Comparison of ENCODE assay signal across 8 cellular contexts in the genomic region with DNA sequence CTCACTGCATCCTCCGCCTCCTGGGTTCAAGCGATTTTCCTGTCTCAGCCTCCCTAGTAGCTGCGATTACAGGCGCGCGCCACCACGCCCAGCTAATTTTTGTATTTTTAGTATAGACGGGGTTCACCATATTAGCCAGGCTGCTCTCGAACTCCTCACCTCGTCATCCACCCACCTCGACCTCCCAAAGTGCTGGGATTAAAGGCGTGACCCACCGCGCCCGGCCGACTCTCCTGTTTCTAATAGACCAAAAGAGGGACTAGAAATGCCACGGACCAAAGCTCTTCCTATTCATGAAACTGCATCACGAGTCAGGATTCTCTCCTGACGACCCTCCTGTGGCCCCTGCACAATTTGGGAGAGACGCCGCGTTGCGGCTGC. TPM values are rescaled to one million over a fixed set of nuclear protein-coding genes. Genes with fewer than 3 reads are reported as not detected.
A peak's percentile ranks its signal among the peaks of the same experiment; 100 is the strongest.
DNase-seq lines count a peak whose midpoint lies in the region; FAIRE-seq and TF ChIP-seq lines count a peak whose summit lies in the region.

No MANE protein-coding gene starts in this region.

- H4K5ac ChIP-seq in H1 (ENCODE audit: insufficient read length, low read depth, low read length): peak overlapping the region; percentile 57

- H3K4ac ChIP-seq in H1 (replicated peaks; ENCODE audit: insufficient read length, low read depth, low read length) (no peak overlapping the region), neuronal stem cell (ENCODE audit: low read length) (peak overlapping the region; percentile 89)

- H3K27me3 ChIP-seq in CD8-positive, alpha-beta memory T cell (ENCODE audit: insufficient read depth, low read length, poor library complexity, severe bottlenecking): no peaks in the 10 kb centered on the region
- H3K27me3 ChIP-seq in H1 (replicated peaks in 1 of 4; ENCODE audit: control insufficient read depth in 3 of 4, extremely low read depth in 1 of 4, insufficient read depth in 3 of 4, low read length in 3 of 4) (no peaks in the 10 kb centered on the region), neuronal stem cell (ENCODE audit: control insufficient read depth in 3 of 3, insufficient read depth in 3 of 3, low read depth in 1 of 3, low read length in 3 of 3) (no peaks in the 10 kb centered on the region)

- no peak for TF ChIP-seq RAD21 in H1 (IDR thresholded peaks at IDR 0.05 in 1 of 2, conservative IDR thresholded peaks at IDR 0.05 in 1 of 2; ENCODE audit: low read depth in 2 of 2, low read length in 2 of 2)

- TF ChIP-seq POLR2A in H1 (IDR thresholded peaks at IDR 0.05; ENCODE audit: control extremely low read depth in 1 of 2, low read depth in 2 of 2, low read length in 2 of 2): no peak

- H3K18ac ChIP-seq in H1 (ENCODE audit: extremely low read depth, low read length) (peak overlapping the region; percentile 14), neuronal stem cell (ENCODE audit: low read length) (peak overlapping the region; percentile 95)

- DNase-seq in CD8-positive, alpha-beta memory T cell: no peak
- DNase-seq in NCI-H774 (lab: John Stamatoyannopoulos, UW) (peak; percentile 56), H1 (ENCODE audit: low read depth in 1 of 2, low spot score in 2 of 2) (no peak), neuronal stem cell (ENCODE audit: low spot score) (no peak), glomerular visceral epithelial cell (ENCODE audit: extremely low spot score) (no peak), dedifferentiated amniotic fluid mesenchymal stem cell (ENCODE audit: extremely low spot score) (no peak)
- DNase-seq in activated CD8-positive, alpha-beta memory T cell treated with anti-CD3 and anti-CD28 coated beads, Interleukin-2, amount 50 U/mL, for 48 hours: no peak
- DNase-seq in stimulated activated CD8-positive, alpha-beta memory T cell treated with anti-CD3 and anti-CD28 coated beads, Interleukin-4, amount 100 ng/mL, for 48 hours: no peak

- H3K36me3 Mint-ChIP-seq in CD8-positive, alpha-beta memory T cell: peaks cover 8 to 21% (median 12%) of the 10 kb centered on the region in 3 donors

- H2AK5ac ChIP-seq in H1 (ENCODE audit: low read depth, low read length) (no peak overlapping the region), neuronal stem cell (ENCODE audit: low read depth, low read length) (no peak overlapping the region)

- no peaks in the 10 kb centered on the region for H3K23me2 ChIP-seq in H1 (ENCODE audit: low read depth, low read length)

- TF ChIP-seq CTCF in H1 (IDR thresholded peaks at IDR 0.05; ENCODE audit: control extremely low read depth in 1 of 3, insufficient read depth in 1 of 3, low read depth in 1 of 3, low read length in 3 of 3): no peak

- peak overlapping the region; percentile 57 for H3K56ac ChIP-seq in H1 (replicated peaks; ENCODE audit: insufficient read length, low read depth, low read length)

- H3K4me3 Mint-ChIP-seq in CD8-positive, alpha-beta memory T cell: peak overlapping the region; percentile 95 to 100 (median 98)

- H2BK20ac ChIP-seq in H1 (ENCODE audit: low read length): no peak overlapping the region

- H4K20me1 ChIP-seq in H1 (replicated peaks in 1 of 2; ENCODE audit: control insufficient read depth in 1 of 2, insufficient read depth in 2 of 2, low read length in 2 of 2): peaks cover 0 to 11% of the 10 kb centered on the region in 2 experiments

- peaks cover 0 to 43% of the 10 kb centered on the region in 2 experiments; a peak in 2 of 4 replicates for H3K79me2 ChIP-seq in H1 (ENCODE audit: control insufficient read depth in 1 of 2, insufficient read depth in 2 of 2, low read length in 2 of 2)

- H3K36me3 ChIP-seq in CD8-positive, alpha-beta memory T cell (ENCODE audit: insufficient read depth, low read length): peaks cover under 1% of the 10 kb centered on the region
- peaks cover 9 to 27% (median 16%) of the 10 kb centered on the region in 4 experiments for H3K36me3 ChIP-seq in H1 (ENCODE audit: control insufficient read depth in 2 of 4, insufficient read depth in 4 of 4, low read length in 3 of 4)
- H3K36me3 ChIP-seq in neuronal stem cell (replicated peaks in 1 of 2; ENCODE audit: control insufficient read depth in 2 of 2, insufficient read depth in 2 of 2, low read length in 2 of 2): peaks cover 22 to 70% of the 10 kb centered on the region in 2 donors

- no peak for FAIRE-seq in H1 (lab: Jason Lieb, UNC)

- H4K91ac ChIP-seq in H1 (replicated peaks; ENCODE audit: insufficient read length, low read length) (no peak overlapping the region), neuronal stem cell (ENCODE audit: low read depth, low read length, poor library complexity) (no peak overlapping the region)

- peak overlapping the region; percentile 91 for H3K4me3 ChIP-seq in CD8-positive, alpha-beta memory T cell (ENCODE audit: low read length)
- H3K4me3 ChIP-seq in H1 (ENCODE audit: extremely low read depth in 1 of 4, insufficient read depth in 2 of 4, low read depth in 3 of 4, low read length in 4 of 4) (peak overlapping the region; percentile 47 to 91 (median 75)), neuronal stem cell (ENCODE audit: low read length in 2 of 2) (peak overlapping the region; percentile 72 to 92)

- no peaks in the 10 kb centered on the region for H3K27me3 Mint-ChIP-seq in CD8-positive, alpha-beta memory T cell

- no peaks in the 10 kb centered on the region for H3K9me3 ChIP-seq in CD8-positive, alpha-beta memory T cell (ENCODE audit: low read length)
- no peaks in the 10 kb centered on the region for H3K9me3 ChIP-seq in H1 (ENCODE audit: insufficient read depth in 2 of 2, low read depth in 1 of 2, low read length in 1 of 2)
- H3K9me3 ChIP-seq in neuronal stem cell (replicated peaks in 1 of 2; ENCODE audit: control insufficient read depth in 2 of 2, insufficient read depth in 1 of 2, low read depth in 1 of 2, low read length in 2 of 2): peaks cover 4 to 46% of the 10 kb centered on the region in 2 donors

- H3K4me1 Mint-ChIP-seq in CD8-positive, alpha-beta memory T cell: peaks cover 32 to 53% (median 48%) of the 10 kb centered on the region in 3 donors

- H3K14ac ChIP-seq in H1 (ENCODE audit: insufficient read length) (no peak overlapping the region), neuronal stem cell (ENCODE audit: low read length) (peak overlapping the region; percentile 98)

- H3K79me1 ChIP-seq in H1 (ENCODE audit: low read depth, low read length) (peaks cover 6% of the 10 kb centered on the region), neuronal stem cell (ENCODE audit: low read depth, low read length) (peaks cover 4% of the 10 kb centered on the region)

- TF ChIP-seq EP300 in H1 (IDR thresholded peaks at IDR 0.05; ENCODE audit: borderline replicate concordance in 1 of 2, low read depth in 2 of 2, low read length in 2 of 2): no peak

- peak overlapping the region; percentile 43 to 83 for H3K4me2 ChIP-seq in H1 (ENCODE audit: insufficient read depth in 1 of 2, low read depth in 2 of 2, low read length in 2 of 2)
- peak overlapping the region; percentile 86 for H3K4me2 ChIP-seq in neuronal stem cell (ENCODE audit: insufficient read depth, low read length, poor library complexity, severe bottlenecking)

- CTCF ChIA-PET in CD8-positive, alpha-beta memory T cell (lab: Charles Lee): interaction anchor here (0.9 to 1.3 kb wide), 2 partner anchors 17 to 68 kb away, joined by 3 to 12 read pairs; partner anchors contain the start of gene ZNF100
- CTCF ChIA-PET in H1 (lab: Charles Lee; ENCODE audit: partially characterized antibody): interaction anchor here (0.6 to 1.4 kb wide), 5 partner anchors 8 to 997 kb away, joined by 3 to 4 read pairs (median 3); partner anchors contain the start of gene ZNF429

- no peak overlapping the region for H3K23ac ChIP-seq in H1 (ENCODE audit: insufficient read length)
- H3K23ac ChIP-seq in neuronal stem cell (ENCODE audit: low read depth, low read length, poor library complexity): peak overlapping the region; percentile 95

- H2BK120ac ChIP-seq in H1 (replicated peaks; ENCODE audit: low read depth, low read length) (no peak overlapping the region), neuronal stem cell (ENCODE audit: low read depth, low read length) (no peak overlapping the region)

- peaks cover 7% of the 10 kb centered on the region for H3K4me1 ChIP-seq in CD8-positive, alpha-beta memory T cell (ENCODE audit: insufficient read depth, low read length)
- H3K4me1 ChIP-seq in H1 (replicated peaks in 1 of 4; ENCODE audit: control insufficient read depth in 3 of 4, insufficient read depth in 4 of 4, low read length in 3 of 4) (no peaks in the 10 kb centered on the region), neuronal stem cell (ENCODE audit: control insufficient read depth in 2 of 2, insufficient read depth in 1 of 2, low read depth in 1 of 2, low read length in 2 of 2) (peaks cover 2 to 3% of the 10 kb centered on the region in 2 donors)

- peak overlapping the region; percentile 94 to 99 (median 98) for H3K27ac Mint-ChIP-seq in CD8-positive, alpha-beta memory T cell

- POLR2A ChIA-PET in CD8-positive, alpha-beta memory T cell (lab: Charles Lee): interaction anchor here (0.7 to 2.0 kb wide), 8 partner anchors 8 to 1924 kb away, joined by 4 to 32 read pairs (median 7); partner anchors contain the start of genes ZNF100, ZNF257, ZNF681 and ZNF708
- POLR2A ChIA-PET in H1 (lab: Charles Lee; ENCODE audit: partially characterized antibody): interaction anchor here (0.6 to 8.7 kb wide), 28 partner anchors 9 to 836 kb away, joined by 3 to 107 read pairs (median 4); partner anchors contain the start of genes ZNF100, ZNF429 and ZNF708

- H3K9ac ChIP-seq in H1 (replicated peaks in 1 of 4; ENCODE audit: extremely low read depth in 1 of 4, low read depth in 3 of 4, low read length in 3 of 4) (peak overlapping the region; percentile 79 to 98 (median 90)), neuronal stem cell (ENCODE audit: low read depth, low read length, poor library complexity) (peak overlapping the region; percentile 95)

- peaks cover 0 to 2% (median 0%) of the 10 kb centered on the region in 5 donors for H3K9me3 Mint-ChIP-seq in CD8-positive, alpha-beta memory T cell

- H2BK12ac ChIP-seq in H1 (ENCODE audit: low read depth, low read length) (no peak overlapping the region), neuronal stem cell (ENCODE audit: low read length) (no peak overlapping the region)

- H2BK15ac ChIP-seq in H1 (ENCODE audit: low read length) (no peak overlapping the region), neuronal stem cell (ENCODE audit: low read length) (no peak overlapping the region)

- WGBS in H1 (ENCODE audit: extremely low coverage in 1 of 2, insufficient coverage in 1 of 2, insufficient read length in 1 of 2, insufficient replicate concordance in 2 of 2, low coverage in 1 of 2, low lambda C conversion rate in 2 of 2, missing lambda C conversion rate in 1 of 2), 2 experiments: 15% methylated on average over 23 of the region's 23 CpGs; no CpG with 5 or more reads in 1 of the 2 experiments
- WGBS in neuronal stem cell (ENCODE audit: extremely low coverage in 2 of 2, insufficient read length in 2 of 2, insufficient replicate concordance in 1 of 2), 2 donors: no CpG with 5 or more reads among the region's 23 CpGs

- H4K8ac ChIP-seq in H1 (ENCODE audit: extremely low read depth, insufficient read depth, low read length) (peak overlapping the region; percentile 99; the same call in 1 of the 2 replicates), neuronal stem cell (ENCODE audit: low read depth, low read length) (peak overlapping the region; percentile 82)

- H2BK5ac ChIP-seq in H1 (ENCODE audit: low read depth, low read length): peak overlapping the region; percentile 76; the same call in 1 of the 2 replicates
- H2BK5ac ChIP-seq in neuronal stem cell (ENCODE audit: low read length): peak overlapping the region; percentile 93

- peak overlapping the region; percentile 42; the same call in 1 of the 2 replicates for H2AFZ ChIP-seq in H1 (ENCODE audit: low read length)
- H2AFZ ChIP-seq in neuronal stem cell (ENCODE audit: low read length): peak overlapping the region; percentile 84

- peak overlapping the region; percentile 80 for H3K27ac ChIP-seq in CD8-positive, alpha-beta memory T cell (ENCODE audit: low read depth, low read length)
- peak overlapping the region; percentile 99 for H3K27ac ChIP-seq in H1 (ENCODE audit: low read depth, low read length)
- peak overlapping the region; percentile 99 for H3K27ac ChIP-seq in neuronal stem cell (replicated peaks; ENCODE audit: low read length)

RNA-seq across cellular contexts. Expression of gene ZNF43, which starts 0.6 kb away (rescaled TPM):
- total RNA-seq in CD8-positive, alpha-beta memory T cell: 10 to 100 TPM; 22.7 to 25.2 TPM
- polyA plus RNA-seq in CD8-positive, alpha-beta memory T cell: 13.9 TPM
- 50.0 and 53.1 TPM in 2 replicates for total RNA-seq in H1 (2021; fragmentation: NEBNext Ultra II Directional; extraction: Animal tissue kit (Norgen Biotek cat#: 25700))
- 15.5 and 24.7 TPM in 2 replicates for polyA plus RNA-seq in H1 (2011; rRNA removed)
- polyA plus RNA-seq in H1 (2011; cell fraction: cytosol; rRNA removed): 19.6 TPM
- 50.6 TPM for polyA plus RNA-seq in H1 (2011; cell fraction: nucleus; rRNA removed)
- 14.8 to 24.0 TPM (median 17.6 TPM) in 4 replicates for polyA plus RNA-seq in H1 (2012, experiment 1 of 2)
- 2.5 TPM for polyA plus RNA-seq in H1 (2012, experiment 2 of 2)
- polyA plus RNA-seq in H1 (2013, experiment 1 of 2): 32.0 TPM
- polyA plus RNA-seq in H1 (2013, experiment 2 of 2): 26.7 TPM
- 182 and 220 TPM in 2 replicates for polyA minus RNA-seq in H1 (2011; rRNA and poly(A)+ RNA removed)
- polyA minus RNA-seq in H1 (2011; cell fraction: cytosol; rRNA and poly(A)+ RNA removed): 76.6 TPM
- 227 TPM for polyA minus RNA-seq in H1 (2011; cell fraction: nucleus; rRNA and poly(A)+ RNA removed)
- 43.0 TPM for polyA plus RNA-seq in neuronal stem cell (2013, experiment 1 of 2)
- 44.7 TPM for polyA plus RNA-seq in neuronal stem cell (2013, experiment 2 of 2)
